1 cellular context compared by ENCODE assay signal in genomic region chrX:70262952-70263567, GRCh38.
A peak's percentile ranks its signal among the peaks of the same experiment; 100 is the strongest.
TF ChIP-seq lines count a peak whose summit lies in the region.

No MANE protein-coding gene starts in this region.

TF ChIP-seq in GM12878, 131 proteins besides CTCF, POLR2A, EP300 and RAD21:
- TF ChIP-seq ZNF24 (IDR thresholded peaks at IDR 0.05) (no peak), ZNF207 (IDR thresholded peaks at IDR 0.05; ENCODE audit: borderline replicate concordance) (no peak), SMC3 (IDR thresholded peaks at IDR 0.05; ENCODE audit: borderline replicate concordance, low read length) (peak; percentile 43; the same call in 1 of the 2 replicates), STAT3 (IDR thresholded peaks at IDR 0.05; ENCODE audit: low read depth, low read length) (no peak), TCF12 (IDR thresholded peaks at IDR 0.05; ENCODE audit: low read depth, low read length) (peak; percentile 53; the same call in 1 of the 2 replicates), POLR2AphosphoS5 (IDR thresholded peaks at IDR 0.05; ENCODE audit: low read length) (no peak), SREBF2 (IDR thresholded peaks at IDR 0.05; ENCODE audit: low read length) (no peak), GABPA (IDR thresholded peaks at IDR 0.05; ENCODE audit: low read depth) (no peak), LARP7 (IDR thresholded peaks at IDR 0.05) (no peak), ASH2L (IDR thresholded peaks at IDR 0.05; ENCODE audit: borderline replicate concordance, low read depth) (no peak), HDAC6 (IDR thresholded peaks at IDR 0.05; ENCODE audit: unreplicated experiment) (no peak)
